ENCODE assay signal across 11 cellular contexts in genomic region chr3:172323894-172324590, GRCh38.
A peak's percentile ranks its signal among the peaks of the same experiment; 100 is the strongest.
DNase-seq lines count a peak whose midpoint lies in the region; ATAC-seq and TF ChIP-seq lines count a peak whose summit lies in the region.
"Had no signal": no experiment of that assay in that cellular context is flagged by ENCODE, and none has a peak within 500 bp of the region (broad histone marks: within the 10 kb centered on the region; RNA-seq: fewer than 3 reads in every experiment).

No MANE protein-coding gene starts in this region.

- peaks cover 16% of the 10 kb centered on the region for H3K4me1 ChIP-seq in PC-9 (replicated peaks; ENCODE audit: insufficient read depth)
- peaks cover 12% of the 10 kb centered on the region for H3K4me1 ChIP-seq in fibroblast of lung (ENCODE audit: control insufficient read depth, extremely low read depth, insufficient read depth, low read length)
- H3K4me1 ChIP-seq in osteoblast (ENCODE audit: insufficient read depth, low read length), result peaks cover 36% of the 10 kb centered on the region
- H3K4me1 ChIP-seq in naive thymus-derived CD4-positive, alpha-beta T cell (ENCODE audit: control insufficient read depth in 2 of 2, insufficient read depth in 2 of 2, low read length in 2 of 2), result no peaks in the 10 kb centered on the region

- H3F3A ChIP-seq in PC-9 (ENCODE audit: insufficient read depth, low read depth), result peaks cover 68% of the 10 kb centered on the region

- CTCF ChIA-PET in PC-9 (lab: Charles Lee), result no interaction called here
- CTCF ChIA-PET in naive thymus-derived CD4-positive, alpha-beta T cell (lab: Charles Lee), result interaction anchor here (1.5 kb wide), 1 partner anchor 17 kb away, joined by 3 read pairs; no protein-coding TSS in a partner anchor

- H3K36me3 Mint-ChIP-seq in naive thymus-derived CD4-positive, alpha-beta T cell, result peaks cover 10 to 38% (median 14%) of the 10 kb centered on the region in 5 donors

- intact Hi-C loops in PC-9 (cut with micrococcal nuclease; ENCODE audit: unreplicated experiment), result no loop called here
- intact Hi-C loops in naive thymus-derived CD4-positive, alpha-beta T cell (cut with micrococcal nuclease), result no loop called here

- no peak overlapping the region for H3K4me3 ChIP-seq in PC-9
- H3K4me3 ChIP-seq in fibroblast of lung (replicated peaks in 1 of 4; ENCODE audit: control extremely low read depth in 1 of 4, insufficient read depth in 1 of 4, low read depth in 3 of 4, low read length in 4 of 4), result no peak overlapping the region
- no peak overlapping the region for H3K4me3 ChIP-seq in osteoblast (ENCODE audit: insufficient read depth, low read length)
- no peak overlapping the region for H3K4me3 ChIP-seq in naive thymus-derived CD4-positive, alpha-beta T cell (ENCODE audit: low read length)

- H3K27me3 ChIP-seq in PC-9 (ENCODE audit: insufficient read depth, low read depth) (no peaks in the 10 kb centered on the region), fibroblast of lung (ENCODE audit: control insufficient read depth, insufficient read depth, low read length) (no peaks in the 10 kb centered on the region), osteoblast (ENCODE audit: insufficient read depth, low read length) (no peaks in the 10 kb centered on the region)
- H3K27me3 ChIP-seq in naive thymus-derived CD4-positive, alpha-beta T cell (ENCODE audit: control insufficient read depth in 2 of 2, insufficient read depth in 2 of 2, low read length in 2 of 2), result no peaks in the 10 kb centered on the region

- H3K4me3 Mint-ChIP-seq in naive thymus-derived CD4-positive, alpha-beta T cell, result no peak overlapping the region
- H3K4me3 Mint-ChIP-seq: activated naive CD4-positive, alpha-beta T cell treated with anti-CD3 and anti-CD28 coated beads, Interleukin-2, amount 50 U/mL, for 24 hours had no signal

- peaks cover 89% of the 10 kb centered on the region for H3K36me3 ChIP-seq in PC-9 (ENCODE audit: low read depth)
- peaks cover 7% of the 10 kb centered on the region for H3K36me3 ChIP-seq in fibroblast of lung (ENCODE audit: control insufficient read depth, insufficient read depth, low read length)
- peaks cover 75% of the 10 kb centered on the region for H3K36me3 ChIP-seq in osteoblast (ENCODE audit: insufficient read depth, low read length)
- H3K36me3 ChIP-seq in naive thymus-derived CD4-positive, alpha-beta T cell (ENCODE audit: control insufficient read depth in 2 of 3, insufficient read depth in 3 of 3, low read length in 3 of 3), result peaks cover 0 to 17% (median 0%) of the 10 kb centered on the region in 3 experiments

- peaks cover 0 to 1% (median 0%) of the 10 kb centered on the region in 11 donors for H3K9me3 Mint-ChIP-seq in naive thymus-derived CD4-positive, alpha-beta T cell
- H3K9me3 Mint-ChIP-seq: activated naive CD4-positive, alpha-beta T cell treated with anti-CD3 and anti-CD28 coated beads, Interleukin-2, amount 50 U/mL, for 24 hours had no signal

- H3K27me3 Mint-ChIP-seq in naive thymus-derived CD4-positive, alpha-beta T cell, result no peaks in the 10 kb centered on the region
- H3K27me3 Mint-ChIP-seq: activated naive CD4-positive, alpha-beta T cell treated with anti-CD3 and anti-CD28 coated beads, Interleukin-2, amount 50 U/mL, for 24 hours had no signal

- BruUV-seq in PC-9 (replicated peaks; lab: Mats Ljungman, UMichigan), result no TSS peak

- H3K9me3 ChIP-seq in PC-9 (ENCODE audit: insufficient read depth, low read depth), result no peaks in the 10 kb centered on the region
- H3K9me3 ChIP-seq in fibroblast of lung (ENCODE audit: control insufficient read depth, insufficient read depth, low read depth, low read length), result no peaks in the 10 kb centered on the region
- no peaks in the 10 kb centered on the region for H3K9me3 ChIP-seq in osteoblast (ENCODE audit: low read depth, low read length)
- no peaks in the 10 kb centered on the region for H3K9me3 ChIP-seq in naive thymus-derived CD4-positive, alpha-beta T cell (ENCODE audit: control insufficient read depth in 2 of 3, low read length in 3 of 3)

- H2AFZ ChIP-seq in PC-9 (no peak overlapping the region), fibroblast of lung (ENCODE audit: low read length) (no peak overlapping the region), osteoblast (ENCODE audit: low read length) (no peak overlapping the region)

- H4K20me1 ChIP-seq in PC-9 (ENCODE audit: insufficient read depth) (no peaks in the 10 kb centered on the region), fibroblast of lung (ENCODE audit: control insufficient read depth, extremely low read depth, insufficient read depth, low read length) (no peaks in the 10 kb centered on the region), osteoblast (ENCODE audit: insufficient read depth, low read length) (peaks cover 28% of the 10 kb centered on the region)

- DNase-seq in GM03348 (ENCODE audit: low spot score) (peak; percentile 55), PC-9 (peak in 1 of 2 experiments; percentile 56), fibroblast of lung (ENCODE audit: low read depth in 2 of 2) (peak; percentile 45 to 99), osteoblast (ENCODE audit: insufficient read length, low spot score, missing footprints) (peak; percentile 65), RPMI8226 (no peak)
- DNase-seq in naive thymus-derived CD4-positive, alpha-beta T cell, result no peak
- DNase-seq: DND-41, NCI-H2029 had no signal

- POLR2A ChIA-PET in PC-9 (lab: Charles Lee; ENCODE audit: unreplicated experiment), result no interaction called here
- POLR2A ChIA-PET in naive thymus-derived CD4-positive, alpha-beta T cell (lab: Charles Lee), result interaction anchor here (0.7 kb wide), 1 partner anchor 1308 kb away, joined by 3 read pairs; no protein-coding TSS in a partner anchor

- peak overlapping the region in 2 of 9 donors; percentile 12 to 44 for H3K27ac Mint-ChIP-seq in naive thymus-derived CD4-positive, alpha-beta T cell
- H3K27ac Mint-ChIP-seq: activated naive CD4-positive, alpha-beta T cell treated with anti-CD3 and anti-CD28 coated beads, Interleukin-2, amount 50 U/mL, for 24 hours had no signal

- ATAC-seq in HG02759 (IDR thresholded peaks at IDR 0.05; ENCODE audit: unreplicated experiment) (no peak), GM19328 (IDR thresholded peaks at IDR 0.05; ENCODE audit: unreplicated experiment) (no peak)
- no peak for ATAC-seq in naive thymus-derived CD4-positive, alpha-beta T cell

- TF ChIP-seq CTCF in PC-9 (conservative IDR thresholded peaks at IDR 0.05) (no peak), fibroblast of lung (conservative IDR thresholded peaks at IDR 0.05 in 1 of 2, IDR thresholded peaks at IDR 0.05 in 1 of 2; ENCODE audit: low read depth in 1 of 2, low read length in 2 of 2) (no peak), osteoblast (IDR thresholded peaks at IDR 0.05; ENCODE audit: extremely low read depth, low read depth, low read length) (no peak)

- peaks cover 0 to 13% (median 0%) of the 10 kb centered on the region in 7 donors for H3K4me1 Mint-ChIP-seq in naive thymus-derived CD4-positive, alpha-beta T cell
- H3K4me1 Mint-ChIP-seq: activated naive CD4-positive, alpha-beta T cell treated with anti-CD3 and anti-CD28 coated beads, Interleukin-2, amount 50 U/mL, for 24 hours had no signal

- H3K4me2 ChIP-seq in PC-9 (no peak overlapping the region), fibroblast of lung (ENCODE audit: extremely low read depth, insufficient read depth, low read length) (no peak overlapping the region), osteoblast (ENCODE audit: insufficient read depth, low read length) (no peak overlapping the region)

- H3K9me2 ChIP-seq in PC-9 (ENCODE audit: insufficient read depth), result no peaks in the 10 kb centered on the region

- no peak overlapping the region for H3K9ac ChIP-seq in fibroblast of lung (ENCODE audit: insufficient read depth, low read length)

- H3K27ac ChIP-seq in PC-9 (peak overlapping the region; percentile 48), fibroblast of lung (ENCODE audit: insufficient read depth, low read length) (no peak overlapping the region), osteoblast (ENCODE audit: low read depth, low read length) (peak overlapping the region; percentile 84)
- H3K27ac ChIP-seq in naive thymus-derived CD4-positive, alpha-beta T cell (ENCODE audit: low read depth, low read length), result no peak overlapping the region

- H3K79me2 ChIP-seq in PC-9 (ENCODE audit: low read depth), result peaks cover 37% of the 10 kb centered on the region
- no peaks in the 10 kb centered on the region for H3K79me2 ChIP-seq in fibroblast of lung (ENCODE audit: control insufficient read depth, insufficient read depth, low read length)
- H3K79me2 ChIP-seq in osteoblast (ENCODE audit: insufficient read depth, low read length), result peaks cover 28% of the 10 kb centered on the region

Comparison
In these comparisons a context has a peak if more than half of its experiments do, and no peak if none do; other contexts are left out.
1. DNase-seq: peak in GM03348 (single experiment), fibroblast of lung (2 of 2) and osteoblast (single experiment); none in RPMI8226 (single experiment) and naive thymus-derived CD4-positive, alpha-beta T cell (0 of 9).
2. H3K27ac ChIP-seq: peak in PC-9 (single experiment) and osteoblast (single experiment); none in fibroblast of lung (single experiment) and naive thymus-derived CD4-positive, alpha-beta T cell (single experiment).